Comparison of ENCODE assay signal across 1 cellular context in genomic region chr3:105366302-105367062, GRCh38.
TF ChIP-seq lines count a peak whose summit lies in the region.

Gene ALCAM (plus strand): TSS chr3:105366909.

TF ChIP-seq in HepG2, 621 proteins besides CTCF, POLR2A, EP300 and RAD21 (continued from another document and continues in another):
- TF ChIP-seq SMC3 (IDR thresholded peaks at IDR 0.05; ENCODE audit: low read length) (peak; percentile 18; the same call in 1 of the 2 replicates), BCLAF1 (IDR thresholded peaks at IDR 0.05) (no peak), MAFK (conservative IDR thresholded peaks at IDR 0.05 in 1 of 2, IDR thresholded peaks at IDR 0.05 in 1 of 2; ENCODE audit: low read length in 2 of 2) (no peak), SATB2 (CRISPR knock-in tag; IDR thresholded peaks at IDR 0.05) (no peak), ZFP37 (CRISPR knock-in tag; IDR thresholded peaks at IDR 0.05; ENCODE audit: borderline replicate concordance) (peak; percentile 81; the same call in 1 of the 2 replicates), CEBPB (IDR thresholded peaks at IDR 0.05; ENCODE audit: borderline replicate concordance, low read depth, low read length) (no peak), ZNF253 (CRISPR knock-in tag; IDR thresholded peaks at IDR 0.05; ENCODE audit: borderline replicate concordance) (0 out of 2 replicates have a peak, but pooled peaks have one; percentile 21), FOXP1 (IDR thresholded peaks at IDR 0.05) (no peak), FOXP1 (CRISPR knock-in tag; IDR thresholded peaks at IDR 0.05) (no peak), ZNF740 (CRISPR knock-in tag; IDR thresholded peaks at IDR 0.05) (0 out of 2 replicates have a peak, but pooled peaks have one; percentile 20), SIN3A (IDR thresholded peaks at IDR 0.05; ENCODE audit: borderline replicate concordance, low read depth, low read length) (no peak), ZNF562 (CRISPR knock-in tag; IDR thresholded peaks at IDR 0.05; ENCODE audit: borderline replicate concordance) (no peak), MXD1 (CRISPR knock-in tag; IDR thresholded peaks at IDR 0.05) (0 out of 2 replicates have a peak, but pooled peaks have one; percentile 35), LCORL (IDR thresholded peaks at IDR 0.05) (no peak), LCORL (CRISPR knock-in tag; IDR thresholded peaks at IDR 0.05) (peak; percentile 94), NPAS2 (CRISPR knock-in tag; IDR thresholded peaks at IDR 0.05; ENCODE audit: borderline replicate concordance) (no peak), SRF (IDR thresholded peaks at IDR 0.05; ENCODE audit: low read depth, low read length) (no peak), ZNF496 (CRISPR knock-in tag; IDR thresholded peaks at IDR 0.05; ENCODE audit: insufficient replicate concordance) (no peak), FOXA3 (CRISPR knock-in tag; IDR thresholded peaks at IDR 0.05) (peak; percentile 50), HDAC2 (CRISPR knock-in tag; IDR thresholded peaks at IDR 0.05) (peak; percentile 65), ATAD3A (CRISPR knock-in tag; IDR thresholded peaks at IDR 0.05) (no peak), TRAFD1 (CRISPR knock-in tag; IDR thresholded peaks at IDR 0.05; ENCODE audit: borderline replicate concordance) (no peak), RFX5 (IDR thresholded peaks at IDR 0.05; ENCODE audit: low read depth, low read length) (no peak), SRY (CRISPR knock-in tag; IDR thresholded peaks at IDR 0.05) (peak; percentile 68; the same call in 1 of the 2 replicates), PRPF4 (IDR thresholded peaks at IDR 0.05; ENCODE audit: low read depth, low read length, poor library complexity, severe bottlenecking) (no peak), HOXA7 (CRISPR knock-in tag; IDR thresholded peaks at IDR 0.05) (no peak), ARID2 (CRISPR knock-in tag; IDR thresholded peaks at IDR 0.05; ENCODE audit: borderline replicate concordance) (0 out of 2 replicates have a peak, but pooled peaks have one; percentile 3), ZKSCAN8 (CRISPR knock-in tag; IDR thresholded peaks at IDR 0.05; ENCODE audit: borderline replicate concordance) (no peak), CREB1 (IDR thresholded peaks at IDR 0.05) (no peak), CREB1 (CRISPR knock-in tag; IDR thresholded peaks at IDR 0.05) (peak; percentile 54; the same call in 1 of the 2 replicates), ZNF292 (CRISPR knock-in tag; IDR thresholded peaks at IDR 0.05; ENCODE audit: borderline replicate concordance, low read depth) (peak; percentile 93), GPN1 (CRISPR knock-in tag; IDR thresholded peaks at IDR 0.05; ENCODE audit: borderline replicate concordance) (no peak), HNRNPLL (IDR thresholded peaks at IDR 0.05; ENCODE audit: low read depth, low read length, poor library complexity, severe bottlenecking) (peak; percentile 95), ZNF646 (CRISPR knock-in tag; IDR thresholded peaks at IDR 0.05) (peak; percentile 53; the same call in 1 of the 2 replicates), UBTF (CRISPR knock-in tag; IDR thresholded peaks at IDR 0.05) (peak; percentile 85), HIVEP1 (CRISPR knock-in tag; IDR thresholded peaks at IDR 0.05) (0 out of 2 replicates have a peak, but pooled peaks have one; percentile 32), ZNF317 (CRISPR knock-in tag; IDR thresholded peaks at IDR 0.05) (0 out of 2 replicates have a peak, but pooled peaks have one; percentile 19), ESRRA (CRISPR knock-in tag; IDR thresholded peaks at IDR 0.05; ENCODE audit: low read depth) (peak; percentile 39; the same call in 1 of the 2 replicates), ZNF841 (CRISPR knock-in tag; IDR thresholded peaks at IDR 0.05; ENCODE audit: borderline replicate concordance) (no peak), ZNF160 (CRISPR knock-in tag; IDR thresholded peaks at IDR 0.05) (0 out of 2 replicates have a peak, but pooled peaks have one; percentile 42), ZBTB7A (CRISPR knock-in tag; IDR thresholded peaks at IDR 0.05) (0 out of 2 replicates have a peak, but pooled peaks have one; percentile 13), U2AF2 (IDR thresholded peaks at IDR 0.05; ENCODE audit: low read depth, low read length) (no peak), U2AF1 (optimal IDR thresholded peaks at IDR 0.05; ENCODE audit: low read depth, low read length) (peak; percentile 30), NKX3-1 (CRISPR knock-in tag; IDR thresholded peaks at IDR 0.05) (peak; percentile 80), NR3C1 (CRISPR knock-in tag; IDR thresholded peaks at IDR 0.05) (no peak), ATF2 (CRISPR knock-in tag; IDR thresholded peaks at IDR 0.05) (peak; percentile 31)
